Comparison of ENCODE assay signal across 23 cellular contexts in genomic region chr12:116502989-116503496, GRCh38. TPM values are rescaled to one million over a fixed set of nuclear protein-coding genes. Genes with fewer than 3 reads are reported as not detected.
DNase-seq lines count a peak whose midpoint lies in the region; ATAC-seq, FAIRE-seq and TF ChIP-seq lines count a peak whose summit lies in the region.
"Had no signal": no experiment of that assay in that cellular context is flagged by ENCODE, and none has a peak within 500 bp of the region (broad histone marks: within the 10 kb centered on the region; RNA-seq: fewer than 3 reads in every experiment).

No MANE protein-coding gene starts in this region.

- H3K9me3 ChIP-seq in HepG2 (ENCODE audit: low read length) = no peaks in the 10 kb centered on the region
- H3K9me3 ChIP-seq in right lobe of liver = no peaks in the 10 kb centered on the region
- no peaks in the 10 kb centered on the region for H3K9me3 ChIP-seq in PC-9 (ENCODE audit: insufficient read depth, low read depth)
- H3K9me3 ChIP-seq in upper lobe of right lung = no peaks in the 10 kb centered on the region
- H3K9me3 ChIP-seq: pancreas, SJCRH30, thyroid gland had no signal

- POLR2A ChIA-PET in HepG2 (lab: Yijun Ruan, JAX) (interaction anchor here (1.0 kb wide), 1 partner anchor 135 kb away, joined by 3 read pairs; no protein-coding TSS in a partner anchor), PC-9 (lab: Charles Lee; ENCODE audit: unreplicated experiment) (interaction anchor here (0.5 to 0.6 kb wide), 4 partner anchors 67 to 227 kb away, joined by 3 to 9 read pairs (median 4); no protein-coding TSS in a partner anchor)

- DNase-seq in HepG2 (ENCODE audit: low spot score) (peak; percentile 63), right lobe of liver (no peak), PC-9 (peak; percentile 76 to 100), left colon (no peak), upper lobe of right lung (no peak), DMS153 treated with DMSO at 0.1 percent for 48 hours (lab: John Stamatoyannopoulos, UW; ENCODE audit: unreplicated experiment) (no peak), UCSD-AML1 (lab: John Stamatoyannopoulos, UW; ENCODE audit: unreplicated experiment) (no peak)
- no peak for DNase-seq in activated T-cell treated with anti-CD3 and anti-CD28 coated beads, Interleukin-2, amount 50 U/mL, for 1 hour
- DNase-seq: activated CD4-positive, alpha-beta T cell treated with anti-CD3 and anti-CD28 coated beads, Interleukin-2, amount 10 ng/mL, durations not matched to agents 7 days and 5 days; activated CD8-positive, alpha-beta memory T cell treated with anti-CD3 and anti-CD28 coated beads, Interleukin-2, amount 50 U/mL, for 48 hours; activated gamma-delta T cell treated with Interleukin-2 at 50 U/mL for 16 hours; amniotic stem cell; caudate nucleus; CD4-positive, CD25-positive, alpha-beta regulatory T cell; dorsolateral prefrontal cortex; naive B cell; NCI-H187 treated with DMSO at 0.1 percent for 48 hours; NCI-H526; pancreas; SJCRH30; stimulated activated naive CD4-positive, alpha-beta T cell treated with Interleukin-2 at 50 U/mL for 16 hours; thyroid gland had no signal

- no peaks in the 10 kb centered on the region for H3K9me2 ChIP-seq in PC-9 (ENCODE audit: insufficient read depth)

- H3K79me2 ChIP-seq in HepG2 (ENCODE audit: insufficient read depth, low read length) = no peaks in the 10 kb centered on the region
- H3K79me2 ChIP-seq in PC-9 (ENCODE audit: low read depth) = no peaks in the 10 kb centered on the region

- no peak overlapping the region for H3K27ac ChIP-seq in HepG2 (ENCODE audit: extremely low read length, insufficient read depth, low read length)
- H3K27ac ChIP-seq in right lobe of liver = no peak overlapping the region
- peak overlapping the region; percentile 90 for H3K27ac ChIP-seq in PC-9
- H3K27ac ChIP-seq in upper lobe of right lung = no peak overlapping the region
- H3K27ac ChIP-seq: dorsolateral prefrontal cortex, pancreas, SJCRH30, thyroid gland had no signal

- no peak for TF ChIP-seq EP300 in HepG2 (IDR thresholded peaks at IDR 0.05; ENCODE audit: low read depth in 2 of 2, low read length in 2 of 2)
- TF ChIP-seq EP300 in HepG2 (CRISPR knock-in tag; IDR thresholded peaks at IDR 0.05; ENCODE audit: borderline replicate concordance) = no peak

- CTCF ChIA-PET in HepG2 (lab: Yijun Ruan, JAX; ENCODE audit: low intra/inter-chr PET ratio, low total read pairs) (no interaction called here), PC-9 (lab: Charles Lee) (interaction anchor here (0.7 kb wide), 1 partner anchor 221 kb away, joined by 6 read pairs; no protein-coding TSS in a partner anchor)

- peak overlapping the region; percentile 62 for H3K4me2 ChIP-seq in HepG2 (ENCODE audit: low read depth, low read length)
- H3K4me2 ChIP-seq in PC-9 = peak overlapping the region; percentile 37

- in situ Hi-C loops in HepG2 (cut with HindIII; ENCODE audit: extremely low pct_ligation_motif_present, low pct_unique_long_range_greater_than_20kb) = no loop called here

- TF ChIP-seq CTCF in HepG2 (CRISPR knock-in tag; IDR thresholded peaks at IDR 0.05) = no peak
- no peak for TF ChIP-seq CTCF in right lobe of liver (IDR thresholded peaks at IDR 0.05)
- no peak for TF ChIP-seq CTCF in PC-9 (conservative IDR thresholded peaks at IDR 0.05)
- TF ChIP-seq CTCF in upper lobe of right lung (IDR thresholded peaks at IDR 0.05) = no peak

- H3K9ac ChIP-seq in HepG2 (ENCODE audit: insufficient read depth, low read depth, low read length) = no peak overlapping the region

- H4K20me1 ChIP-seq in HepG2 (ENCODE audit: insufficient read depth, low read length) (no peaks in the 10 kb centered on the region), PC-9 (ENCODE audit: insufficient read depth) (no peaks in the 10 kb centered on the region)

- H3F3A ChIP-seq in PC-9 (ENCODE audit: insufficient read depth, low read depth) = peaks cover 23% of the 10 kb centered on the region

- H3K4me1 ChIP-seq in HepG2 (ENCODE audit: insufficient read depth, low read length) (peaks cover 11% of the 10 kb centered on the region), right lobe of liver (no peaks in the 10 kb centered on the region), PC-9 (replicated peaks; ENCODE audit: insufficient read depth) (peaks cover 17% of the 10 kb centered on the region), upper lobe of right lung (peaks cover 4% of the 10 kb centered on the region)
- H3K4me1 ChIP-seq: pancreas, SJCRH30 had no signal

- ATAC-seq in HepG2 = peak; percentile 78
- no peak for ATAC-seq in right lobe of liver
- peak; percentile 84 for ATAC-seq in left colon
- peak; percentile 89 for ATAC-seq in upper lobe of right lung
- ATAC-seq: pancreas had no signal

- TF ChIP-seq POLR2A in HepG2 (IDR thresholded peaks at IDR 0.05; ENCODE audit: insufficient read depth in 1 of 2, low read depth in 2 of 2, low read length in 2 of 2) (no peak), right lobe of liver (IDR thresholded peaks at IDR 0.05) (no peak)

- no peak for TF ChIP-seq RAD21 in HepG2 (CRISPR knock-in tag; IDR thresholded peaks at IDR 0.05)

- intact Hi-C loops in HepG2 (cut with micrococcal nuclease; ENCODE audit: unreplicated experiment) = no loop called here
- intact Hi-C loops in right lobe of liver (cut with DNase I) = no loop called here
- intact Hi-C loops in PC-9 (cut with micrococcal nuclease; ENCODE audit: unreplicated experiment) = loop anchor here (1.0 to 5.0 kb wide), 9 partner anchors 25 to 226 kb away; partner anchors contain the start of genes MAP1LC3B2 and MED13L
- intact Hi-C loops in left colon (cut with DNase I, micrococcal nuclease) = no loop called here
- intact Hi-C loops in upper lobe of right lung (cut with DNase I) = no loop called here

- no peaks in the 10 kb centered on the region for H3K36me3 ChIP-seq in HepG2 (replicated peaks in 1 of 2; ENCODE audit: control insufficient read depth in 1 of 2, insufficient read depth in 2 of 2, low read length in 2 of 2)
- H3K36me3 ChIP-seq in right lobe of liver = no peaks in the 10 kb centered on the region
- no peaks in the 10 kb centered on the region for H3K36me3 ChIP-seq in PC-9 (ENCODE audit: low read depth)
- no peaks in the 10 kb centered on the region for H3K36me3 ChIP-seq in upper lobe of right lung
- H3K36me3 ChIP-seq: pancreas, SJCRH30, thyroid gland had no signal

- H2AFZ ChIP-seq in HepG2 (ENCODE audit: low read length) (no peak overlapping the region), PC-9 (no peak overlapping the region)

- H3K4me3 ChIP-seq in HepG2 (replicated peaks in 1 of 3; ENCODE audit: insufficient read depth in 1 of 3, low read depth in 2 of 3, low read length in 3 of 3) = peak overlapping the region in 1 of 3 experiments; percentile 18; a peak in 1 of 6 replicates
- H3K4me3 ChIP-seq in right lobe of liver = no peak overlapping the region
- H3K4me3 ChIP-seq in PC-9 = no peak overlapping the region; the same call in 1 of the 2 replicates
- H3K4me3 ChIP-seq in upper lobe of right lung = no peak overlapping the region
- H3K4me3 ChIP-seq: dorsolateral prefrontal cortex, pancreas, SJCRH30, thyroid gland had no signal

- WGBS in HepG2 (ENCODE audit: low lambda C conversion rate) = 2% methylated on average over 6 of the region's 9 CpGs
- 65% methylated on average over 6 of the region's 9 CpGs for WGBS in right lobe of liver (ENCODE audit: insufficient coverage, low coverage, low lambda C conversion rate, missing lambda C conversion rate)

- peaks cover 1 to 12% of the 10 kb centered on the region in 2 experiments for H3K27me3 ChIP-seq in HepG2 (ENCODE audit: control insufficient read depth in 1 of 2, insufficient read depth in 2 of 2, low read length in 2 of 2)
- no peaks in the 10 kb centered on the region for H3K27me3 ChIP-seq in right lobe of liver
- H3K27me3 ChIP-seq in PC-9 (ENCODE audit: insufficient read depth, low read depth) = no peaks in the 10 kb centered on the region
- no peaks in the 10 kb centered on the region for H3K27me3 ChIP-seq in upper lobe of right lung
- H3K27me3 ChIP-seq: pancreas, SJCRH30, thyroid gland had no signal

- BruUV-seq in HepG2 (replicated peaks; lab: Mats Ljungman, UMichigan) (no TSS peak), PC-9 (replicated peaks; lab: Mats Ljungman, UMichigan) (no TSS peak)

- no peak for FAIRE-seq in HepG2 (lab: Jason Lieb, UNC)
- FAIRE-seq: H54, pancreas had no signal

TF ChIP-seq in HepG2, 621 proteins besides CTCF, POLR2A, EP300 and RAD21 (continues in another document):
- TF ChIP-seq FOXA1 (IDR thresholded peaks at IDR 0.05) (no peak), FOXA1 (CRISPR knock-in tag; IDR thresholded peaks at IDR 0.05) (0 out of 2 replicates have a peak, but pooled peaks have one; percentile 12), ELF3 (CRISPR knock-in tag; IDR thresholded peaks at IDR 0.05) (0 out of 2 replicates have a peak, but pooled peaks have one; percentile 24), NR2F2 (IDR thresholded peaks at IDR 0.05; ENCODE audit: borderline replicate concordance, low read depth) (no peak), CEBPG (CRISPR knock-in tag; IDR thresholded peaks at IDR 0.05) (no peak)

RNA-seq across cellular contexts. Expression of gene MAP1LC3B2, which starts 56.1 kb away (rescaled TPM):
- total RNA-seq in HepG2 (2016; rRNA removed; fragmentation: Illumina TruSeq; extraction: Trizol) (0.60 and 0.70 TPM in 2 replicates), right lobe of liver (1 to 10 TPM in 1 of 6 experiments, under 1 TPM in 2, not detected in 3; 0.59 to 1.0 (median 0.70) TPM), PC-9 (2021) (1.1 and 1.4 TPM in 2 replicates), left colon (1 to 10 TPM; 1.9 to 2.6 TPM), upper lobe of right lung (not detected)
- 0.62 TPM in 1 of 2 replicates, not detected in the other for total RNA-seq in HepG2 (2016; cell fraction: cytosol; rRNA removed; fragmentation: Illumina TruSeq; extraction: Trizol; ENCODE audit: low read depth)
- total RNA-seq in HepG2 (2016; cell fraction: insoluble cytoplasmic fraction; rRNA removed; fragmentation: Illumina TruSeq; extraction: Trizol) = 0.84 and 0.98 TPM in 2 replicates
- total RNA-seq in HepG2 (2016; cell fraction: membrane; rRNA removed; fragmentation: Illumina TruSeq; extraction: Trizol) = not detected in 2 replicates
- 0.81 TPM in 1 of 2 replicates, not detected in the other for total RNA-seq in HepG2 (2016; cell fraction: nucleus; rRNA removed; fragmentation: Illumina TruSeq; extraction: Trizol)
- 2.1 and 2.2 TPM in 2 replicates for polyA plus RNA-seq in HepG2 (2011; rRNA removed)
- polyA plus RNA-seq in HepG2 (2011; cell fraction: cytosol; rRNA removed) = 0.27 and 1.1 TPM in 2 replicates
- polyA plus RNA-seq in HepG2 (2011; cell fraction: nucleus; rRNA removed) = 0.38 TPM in 1 of 2 replicates, not detected in the other
- polyA plus RNA-seq in HepG2 (2012) = 6.8 and 8.0 TPM in 2 replicates
- polyA plus RNA-seq in HepG2 (2016; cell fraction: cytosol; fragmentation: Illumina TruSeq; extraction: Trizol; ENCODE audit: low read depth) = 0.40 and 1.3 TPM in 2 replicates
- polyA plus RNA-seq in HepG2 (2016; cell fraction: insoluble cytoplasmic fraction; fragmentation: Illumina TruSeq; extraction: Trizol; ENCODE audit: low read depth) = 2.8 and 3.3 TPM in 2 replicates
- 0.83 and 1.4 TPM in 2 replicates for polyA plus RNA-seq in HepG2 (2016; cell fraction: membrane; fragmentation: Illumina TruSeq; extraction: Trizol; ENCODE audit: low read depth)
- polyA plus RNA-seq in HepG2 (2016; cell fraction: nucleus; fragmentation: Illumina TruSeq; extraction: Trizol; ENCODE audit: insufficient read depth, low read depth) = 1.6 and 1.9 TPM in 2 replicates
- 0.46 and 0.84 TPM in 2 replicates for polyA minus RNA-seq in HepG2 (2011; rRNA and poly(A)+ RNA removed; ENCODE audit: low replicate concordance)
- not detected in 2 replicates for polyA minus RNA-seq in HepG2 (2011; cell fraction: cytosol; rRNA and poly(A)+ RNA removed)
- not detected in 2 replicates for polyA minus RNA-seq in HepG2 (2011; cell fraction: nucleus; rRNA and poly(A)+ RNA removed)
- total RNA-seq: SJCRH30 had no signal

Comparison
In these comparisons a context has a peak if more than half of its experiments do, and no peak if none do; other contexts are left out.
1. ATAC-seq: peak in HepG2 (single experiment), left colon (single experiment) and upper lobe of right lung (single experiment); none in right lobe of liver (0 of 4).
2. DNase-seq: peak in HepG2 (single experiment) and PC-9 (2 of 2); none in right lobe of liver (0 of 3), left colon (0 of 2), upper lobe of right lung (single experiment), DMS153 treated with DMSO at 0.1 percent for 48 hours (single experiment), UCSD-AML1 (single experiment) and activated T-cell treated with anti-CD3 and anti-CD28 coated beads, Interleukin-2, amount 50 U/mL, for 1 hour (single experiment).